ENCODE assay signal across 14 cellular contexts in the genomic region with DNA sequence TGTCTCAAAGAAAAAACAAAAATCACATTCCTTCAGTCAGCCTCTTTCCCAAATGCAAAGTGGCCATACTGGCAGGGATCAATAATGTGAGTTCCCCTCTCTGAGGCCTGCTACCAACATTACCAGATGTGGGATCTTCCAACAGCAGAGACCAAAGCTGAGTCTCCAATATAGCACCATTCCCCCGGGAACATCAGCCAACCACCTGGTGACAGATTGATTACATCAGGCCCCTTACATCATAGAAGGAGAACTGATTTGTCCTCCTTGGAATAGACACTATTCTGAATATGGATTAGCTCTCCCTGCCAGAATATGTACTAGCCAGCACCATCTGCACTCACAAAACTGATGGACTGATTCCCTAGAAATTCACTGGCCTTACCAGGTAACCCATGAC.
DNase-seq lines count a peak whose midpoint lies in the region; TF ChIP-seq lines count a peak whose summit lies in the region.
"Had no signal": no experiment of that assay in that cellular context is flagged by ENCODE, and none has a peak within 500 bp of the region (broad histone marks: within the 10 kb centered on the region; RNA-seq: fewer than 3 reads in every experiment).

No MANE protein-coding gene starts in this region.

- DNase-seq in NCI-H146 (lab: John Stamatoyannopoulos, UW), result peak; percentile 31
- no peak for DNase-seq in NCI-H146 treated with DMSO at 0.1 percent for 48 hours (lab: John Stamatoyannopoulos, UW; ENCODE audit: unreplicated experiment)
- DNase-seq in LHCN-M2 (ENCODE audit: low read depth), result peak; percentile 9
- DNase-seq in trophoblast cell, result peak; percentile 26 to 84
- DNase-seq in hypothalamus (lab: John Stamatoyannopoulos, UW), result no peak
- no peak for DNase-seq in dedifferentiated amniotic fluid mesenchymal stem cell (ENCODE audit: extremely low spot score)
- no peak for DNase-seq in LoVo (ENCODE audit: low spot score)
- DNase-seq: 8988T; CD8-positive, alpha-beta T cell; NCI-H1417 treated with DMSO at 0.1 percent for 48 hours; Right ventricle myocardium superior had no signal

- H4K8ac ChIP-seq in trophoblast cell (ENCODE audit: low read depth, low read length), result peak overlapping the region; percentile 13

- peaks cover 19 to 23% of the 10 kb centered on the region in 2 experiments for H3K4me1 ChIP-seq in trophoblast cell (ENCODE audit: control insufficient read depth in 1 of 2, insufficient read depth in 2 of 2, low read length in 2 of 2)
- H3K4me1 ChIP-seq: BLaER1 had no signal

- H3K36me3 ChIP-seq in trophoblast cell (ENCODE audit: control insufficient read depth in 1 of 2, insufficient read depth in 2 of 2, low read length in 2 of 2), result no peaks in the 10 kb centered on the region
- H3K36me3 ChIP-seq: BLaER1 had no signal

- peaks cover 27% of the 10 kb centered on the region for H3K79me1 ChIP-seq in trophoblast cell (ENCODE audit: low read length)

- TF ChIP-seq CTCF in brain (conservative IDR thresholded peaks at IDR 0.05), result no peak

- H3K9me3 ChIP-seq in trophoblast cell (ENCODE audit: insufficient read depth, low read depth, low read length), result no peaks in the 10 kb centered on the region
- H3K9me3 ChIP-seq: BLaER1 had no signal

- peak overlapping the region; percentile 32 for H3K14ac ChIP-seq in trophoblast cell (ENCODE audit: low read length)

- H3K4ac ChIP-seq in trophoblast cell (ENCODE audit: low read depth, low read length), result no peak overlapping the region

- H3K27me3 ChIP-seq in trophoblast cell (ENCODE audit: insufficient read depth, low read length), result no peaks in the 10 kb centered on the region
- H3K27me3 ChIP-seq: BLaER1 had no signal

- H4K91ac ChIP-seq in trophoblast cell (ENCODE audit: low read depth, low read length), result peak overlapping the region; percentile 98

- no peak overlapping the region for H3K23ac ChIP-seq in trophoblast cell (ENCODE audit: low read length)

- peaks cover 3% of the 10 kb centered on the region for H3K27me3 Mint-ChIP-seq in brain

- H3K4me3 Mint-ChIP-seq in brain, result no peak overlapping the region
- H3K4me3 Mint-ChIP-seq: CD8-positive, alpha-beta T cell had no signal

- peak overlapping the region; percentile 77 for H3K27ac ChIP-seq in trophoblast cell (ENCODE audit: low read depth, low read length)
- H3K27ac ChIP-seq: BLaER1 had no signal

- H2AK5ac ChIP-seq in trophoblast cell (ENCODE audit: low read length), result peak overlapping the region; percentile 51

- H3K9me3 Mint-ChIP-seq in brain, result peaks cover 0 to 4% (median 2%) of the 10 kb centered on the region in 5 experiments
- H3K9me3 Mint-ChIP-seq: CD8-positive, alpha-beta T cell had no signal

- H3K4me2 ChIP-seq in trophoblast cell (ENCODE audit: low read length), result no peak overlapping the region
- H3K4me2 ChIP-seq: BLaER1 had no signal

- no peak overlapping the region for H4K12ac ChIP-seq in trophoblast cell (ENCODE audit: low read depth, low read length)

- WGBS in trophoblast cell (ENCODE audit: extremely low coverage, insufficient coverage, insufficient read length), result no CpG with 5 or more reads among the region's 1 CpG

- peaks cover 3% of the 10 kb centered on the region for H3K79me2 ChIP-seq in trophoblast cell (ENCODE audit: control insufficient read depth, insufficient read depth, low read length, poor library complexity)

- H2BK12ac ChIP-seq in trophoblast cell (ENCODE audit: low read length), result peak overlapping the region; percentile 81

- H3K4me3 ChIP-seq in trophoblast cell (ENCODE audit: low read depth, low read length), result no peak overlapping the region
- H3K4me3 ChIP-seq: BLaER1, K562 had no signal

- H3K18ac ChIP-seq in trophoblast cell (ENCODE audit: low read length), result no peak overlapping the region

- H3K9ac ChIP-seq in trophoblast cell (ENCODE audit: low read length), result no peak overlapping the region
- H3K9ac ChIP-seq: BLaER1 had no signal

- H2BK120ac ChIP-seq in trophoblast cell (ENCODE audit: insufficient read depth, low read length, poor library complexity), result peak overlapping the region; percentile 92

- H2BK5ac ChIP-seq in trophoblast cell (ENCODE audit: low read depth, low read length, poor library complexity), result peak overlapping the region; percentile 95

- peaks cover 29% of the 10 kb centered on the region for H3K4me1 Mint-ChIP-seq in brain

- H2AFZ ChIP-seq in trophoblast cell (ENCODE audit: insufficient read depth, low read length, poor library complexity), result no peak overlapping the region

- H3K36me3 Mint-ChIP-seq in brain, result no peaks in the 10 kb centered on the region
- H3K36me3 Mint-ChIP-seq: CD8-positive, alpha-beta T cell had no signal

- peak overlapping the region in 3 of 5 experiments; percentile 9 to 90 (median 41) for H3K27ac Mint-ChIP-seq in brain
- H3K27ac Mint-ChIP-seq: CD8-positive, alpha-beta T cell had no signal

Comparison
In these comparisons a context has a peak if more than half of its experiments do, and no peak if none do; other contexts are left out.
1. DNase-seq: peak in NCI-H146 (single experiment), LHCN-M2 (single experiment) and trophoblast cell (2 of 2); none in NCI-H146 treated with DMSO at 0.1 percent for 48 hours (single experiment), hypothalamus (0 of 51), dedifferentiated amniotic fluid mesenchymal stem cell (single experiment) and LoVo (single experiment).